17 cellular contexts compared by ENCODE assay signal in the genomic region with DNA sequence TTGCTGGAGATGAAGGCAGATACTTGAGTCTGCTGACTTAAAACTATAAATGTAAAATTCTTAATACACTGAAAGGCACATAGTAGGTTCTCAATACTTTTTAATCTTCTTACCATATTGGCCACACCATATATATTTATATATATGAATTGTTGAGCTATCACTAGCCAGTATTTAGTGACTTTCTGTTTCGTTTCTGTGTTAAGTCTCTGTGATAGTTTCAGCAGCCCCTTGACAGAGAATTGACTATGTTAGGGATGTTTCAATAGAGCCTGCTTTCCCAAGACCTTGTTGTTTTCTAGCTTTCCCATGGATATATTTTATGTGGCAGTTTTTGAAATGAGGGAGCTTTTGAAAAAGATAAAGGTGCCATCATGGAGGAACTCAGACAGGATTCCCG.
"Had no signal": no experiment of that assay in that cellular context is flagged by ENCODE, and none has a peak within 500 bp of the region (broad histone marks: within the 10 kb centered on the region; RNA-seq: fewer than 3 reads in every experiment).

No MANE protein-coding gene starts in this region.

- H3K27me3 Mint-ChIP-seq: stimulated activated naive B cell treated with anti-CD40 and anti-IgM and Interleukin-4, amounts not matched to agents 10 μg/mL and 1 μg/mL and 100 μg/mL, for 72 hours had no signal

- H3K9me3 Mint-ChIP-seq: brain had no signal

- H3K4me1 Mint-ChIP-seq: stimulated activated naive B cell treated with anti-CD40 and anti-IgM and Interleukin-4, amounts not matched to agents 10 μg/mL and 1 μg/mL and 100 μg/mL, for 72 hours had no signal

- DNase-seq: activated CD4-positive, alpha-beta T cell treated with anti-CD3 and anti-CD28 coated beads, Interleukin-2, amount 50 U/mL, for 4 hours; activated effector memory CD4-positive, alpha-beta T cell treated with anti-CD3 and anti-CD28 coated beads, Interleukin-2, amount 50 U/mL, for 16 hours; activated T-cell treated with anti-CD3 and anti-CD28 coated beads, Interleukin-2, amount 50 U/mL, for 1 hour; amygdala; effector memory CD4-positive, alpha-beta T cell; hippocampal formation; mesendoderm; psoas muscle; stimulated activated CD4-positive, alpha-beta T cell treated with anti-CD3 and anti-CD28 coated beads, Interleukin-2, amount 100 ng/mL, for 24 hours; stimulated activated naive B cell treated with anti-CD40 and anti-IgM and Interleukin-4, amounts not matched to agents 10 μg/mL and 1 μg/mL and 100 μg/mL, for 72 hours; trophoblast cell had no signal

- H3K4me3 Mint-ChIP-seq: activated naive CD8-positive, alpha-beta T cell; brain; nephron; stimulated activated naive B cell treated with anti-CD40 and anti-IgM and Interleukin-4, amounts not matched to agents 10 μg/mL and 1 μg/mL and 100 μg/mL, for 72 hours had no signal

- H3K4me1 ChIP-seq: psoas muscle had no signal

- ATAC-seq: activated CD4-positive, CD25-positive, alpha-beta regulatory T cell treated with anti-CD3 and anti-CD28 coated beads, Interleukin-2, amount 50 U/mL, for 24 hours; psoas muscle; sciatic nerve; stimulated activated naive B cell treated with anti-CD40 and anti-IgM and Interleukin-4, amounts not matched to agents 10 μg/mL and 1 μg/mL and 100 μg/mL, for 72 hours had no signal

- H3K4me3 ChIP-seq: psoas muscle had no signal

- H3K36me3 Mint-ChIP-seq: activated naive CD8-positive, alpha-beta T cell; brain; stimulated activated naive B cell treated with anti-CD40 and anti-IgM and Interleukin-4, amounts not matched to agents 10 μg/mL and 1 μg/mL and 100 μg/mL, for 72 hours had no signal

- H3K27ac Mint-ChIP-seq: activated naive CD8-positive, alpha-beta T cell; brain; nephron; stimulated activated naive B cell treated with anti-CD40 and anti-IgM and Interleukin-4, amounts not matched to agents 10 μg/mL and 1 μg/mL and 100 μg/mL, for 72 hours had no signal

- H3K27ac ChIP-seq: epithelial cell of prostate, psoas muscle had no signal

- H3K9me3 ChIP-seq: psoas muscle had no signal
